ENCODE assay signal across 28 cellular contexts in the genomic region with DNA sequence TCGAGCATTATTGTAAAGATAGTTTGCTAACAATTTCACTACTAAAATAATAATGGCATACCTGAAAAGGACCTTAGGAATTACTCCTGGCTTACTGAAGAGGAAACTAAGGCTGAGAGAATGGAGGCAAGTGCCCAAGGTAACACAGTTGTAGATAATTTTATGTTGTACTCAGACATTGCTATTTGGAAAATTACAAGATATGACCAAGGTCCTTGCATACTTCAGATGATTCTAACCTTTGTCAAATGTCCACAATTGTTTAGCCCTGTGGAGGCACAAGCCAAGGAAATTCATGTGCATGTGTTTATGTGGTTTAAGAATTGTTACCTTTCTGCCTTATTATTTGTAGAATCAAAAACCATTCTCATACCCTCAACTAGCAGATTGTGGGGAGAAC.
"Had no signal": no experiment of that assay in that cellular context is flagged by ENCODE, and none has a peak within 500 bp of the region (broad histone marks: within the 10 kb centered on the region; RNA-seq: fewer than 3 reads in every experiment).

No MANE protein-coding gene starts in this region.

- H3K4me3 ChIP-seq: adrenal gland, ascending aorta, left ventricle myocardium inferior, lung, skin epidermis, stomach, thyroid gland had no signal

- H3K36me3 ChIP-seq: adrenal gland, ascending aorta, left ventricle myocardium inferior, stomach, thyroid gland had no signal

- H3K4me1 Mint-ChIP-seq: naive thymus-derived CD4-positive, alpha-beta T cell; stimulated activated naive B cell treated with anti-CD40 and anti-IgM and Interleukin-4, amounts not matched to agents 10 μg/mL and 1 μg/mL and 100 μg/mL, for 72 hours had no signal

- H3K4me3 Mint-ChIP-seq: activated naive CD8-positive, alpha-beta T cell; activated T-cell treated with anti-CD3 and anti-CD28 coated beads, Interleukin-2, amount 50 U/mL, for 72 hours; naive thymus-derived CD4-positive, alpha-beta T cell; stimulated activated naive B cell treated with anti-CD40 and anti-IgM and Interleukin-4, amounts not matched to agents 10 μg/mL and 1 μg/mL and 100 μg/mL, for 72 hours; T-helper 1 cell treated with Interleukin-12 subunit alpha and Interleukin-12 subunit beta and Interleukin-4 antibody, amounts not matched to agents 30 μg/mL and 1 μg/mL, for 36 hours had no signal

- H3K36me3 Mint-ChIP-seq: activated naive CD8-positive, alpha-beta T cell; naive thymus-derived CD4-positive, alpha-beta T cell; stimulated activated naive B cell treated with anti-CD40 and anti-IgM and Interleukin-4, amounts not matched to agents 10 μg/mL and 1 μg/mL and 100 μg/mL, for 72 hours had no signal

- H3K27me3 Mint-ChIP-seq: activated naive CD8-positive, alpha-beta T cell; naive thymus-derived CD4-positive, alpha-beta T cell; stimulated activated naive B cell treated with anti-CD40 and anti-IgM and Interleukin-4, amounts not matched to agents 10 μg/mL and 1 μg/mL and 100 μg/mL, for 72 hours had no signal

- H3K27ac ChIP-seq: ascending aorta, left ventricle myocardium inferior, skin epidermis, thyroid gland, VCaP had no signal

- H3K4me1 ChIP-seq: ascending aorta, left ventricle myocardium inferior, thyroid gland had no signal

- DNase-seq: activated CD4-positive, alpha-beta T cell treated with anti-CD3 and anti-CD28 coated beads for 4 hours; activated CD4-positive, alpha-beta T cell treated with anti-CD3 and anti-CD28 coated beads, Interleukin-2, amount 50 U/mL, for 4 hours; activated naive CD4-positive, alpha-beta T cell; activated T-cell treated with anti-CD3 and anti-CD28 coated beads for 4 hours; activated T-cell treated with anti-CD3 and anti-CD28 coated beads, Interleukin-2, amount 50 U/mL, for 72 hours; foreskin melanocyte; left ventricle myocardium inferior; mesendoderm; naive thymus-derived CD4-positive, alpha-beta T cell; occipital lobe; posterior cingulate gyrus; right cardiac atrium; stimulated activated CD4-positive, alpha-beta T cell treated with anti-CD3 and anti-CD28 coated beads, Interleukin-1b, Interleukin-23, amount 100 ng/mL, for 48 hours; stimulated activated CD4-positive, alpha-beta T cell treated with anti-CD3 and anti-CD28 coated beads, Interleukin-4, amount 100 ng/mL, for 4 hours; stimulated activated CD8-positive, alpha-beta memory T cell treated with anti-CD3 and anti-CD28 coated beads, Interleukin-4, amount 100 ng/mL, for 48 hours; stimulated activated naive B cell treated with anti-CD40 and anti-IgM and Interleukin-4, amounts not matched to agents 10 μg/mL and 1 μg/mL and 100 μg/mL, for 72 hours; stomach; SW 1271; T-helper 9 cell; thyroid gland had no signal

- H3K27ac Mint-ChIP-seq: activated naive CD8-positive, alpha-beta T cell; activated T-cell treated with anti-CD3 and anti-CD28 coated beads, Interleukin-2, amount 50 U/mL, for 72 hours; naive thymus-derived CD4-positive, alpha-beta T cell; stimulated activated naive B cell treated with anti-CD40 and anti-IgM and Interleukin-4, amounts not matched to agents 10 μg/mL and 1 μg/mL and 100 μg/mL, for 72 hours; T-helper 1 cell treated with Interleukin-12 subunit alpha and Interleukin-12 subunit beta and Interleukin-4 antibody, amounts not matched to agents 30 μg/mL and 1 μg/mL, for 36 hours had no signal

- H3K9me3 Mint-ChIP-seq: stimulated activated naive B cell treated with anti-CD40 and anti-IgM and Interleukin-4, amounts not matched to agents 10 μg/mL and 1 μg/mL and 100 μg/mL, for 72 hours; T-helper 1 cell treated with Interleukin-12 subunit alpha and Interleukin-12 subunit beta and Interleukin-4 antibody, amounts not matched to agents 30 μg/mL and 1 μg/mL, for 36 hours had no signal

- H3K9me3 ChIP-seq: ascending aorta, left ventricle myocardium inferior, stomach, thyroid gland had no signal

- ATAC-seq: activated T-cell treated with anti-CD3 and anti-CD28 coated beads, Interleukin-2, amount 50 U/mL, for 72 hours; esophagus mucosa; naive thymus-derived CD4-positive, alpha-beta T cell; right cardiac atrium; stimulated activated naive B cell treated with anti-CD40 and anti-IgM and Interleukin-4, amounts not matched to agents 10 μg/mL and 1 μg/mL and 100 μg/mL, for 72 hours had no signal

- H3K27me3 ChIP-seq: adrenal gland, ascending aorta, stomach, thyroid gland had no signal
